Comparison of ENCODE assay signal across 1 cellular context in genomic region chr7:148501707-148502139, GRCh38.
TF ChIP-seq lines count a peak whose summit lies in the region.

No MANE protein-coding gene starts in this region.

TF ChIP-seq in WTC11, 78 proteins besides CTCF, POLR2A, EP300 and RAD21 (continued from another document):
- TF ChIP-seq, protein P1, sequence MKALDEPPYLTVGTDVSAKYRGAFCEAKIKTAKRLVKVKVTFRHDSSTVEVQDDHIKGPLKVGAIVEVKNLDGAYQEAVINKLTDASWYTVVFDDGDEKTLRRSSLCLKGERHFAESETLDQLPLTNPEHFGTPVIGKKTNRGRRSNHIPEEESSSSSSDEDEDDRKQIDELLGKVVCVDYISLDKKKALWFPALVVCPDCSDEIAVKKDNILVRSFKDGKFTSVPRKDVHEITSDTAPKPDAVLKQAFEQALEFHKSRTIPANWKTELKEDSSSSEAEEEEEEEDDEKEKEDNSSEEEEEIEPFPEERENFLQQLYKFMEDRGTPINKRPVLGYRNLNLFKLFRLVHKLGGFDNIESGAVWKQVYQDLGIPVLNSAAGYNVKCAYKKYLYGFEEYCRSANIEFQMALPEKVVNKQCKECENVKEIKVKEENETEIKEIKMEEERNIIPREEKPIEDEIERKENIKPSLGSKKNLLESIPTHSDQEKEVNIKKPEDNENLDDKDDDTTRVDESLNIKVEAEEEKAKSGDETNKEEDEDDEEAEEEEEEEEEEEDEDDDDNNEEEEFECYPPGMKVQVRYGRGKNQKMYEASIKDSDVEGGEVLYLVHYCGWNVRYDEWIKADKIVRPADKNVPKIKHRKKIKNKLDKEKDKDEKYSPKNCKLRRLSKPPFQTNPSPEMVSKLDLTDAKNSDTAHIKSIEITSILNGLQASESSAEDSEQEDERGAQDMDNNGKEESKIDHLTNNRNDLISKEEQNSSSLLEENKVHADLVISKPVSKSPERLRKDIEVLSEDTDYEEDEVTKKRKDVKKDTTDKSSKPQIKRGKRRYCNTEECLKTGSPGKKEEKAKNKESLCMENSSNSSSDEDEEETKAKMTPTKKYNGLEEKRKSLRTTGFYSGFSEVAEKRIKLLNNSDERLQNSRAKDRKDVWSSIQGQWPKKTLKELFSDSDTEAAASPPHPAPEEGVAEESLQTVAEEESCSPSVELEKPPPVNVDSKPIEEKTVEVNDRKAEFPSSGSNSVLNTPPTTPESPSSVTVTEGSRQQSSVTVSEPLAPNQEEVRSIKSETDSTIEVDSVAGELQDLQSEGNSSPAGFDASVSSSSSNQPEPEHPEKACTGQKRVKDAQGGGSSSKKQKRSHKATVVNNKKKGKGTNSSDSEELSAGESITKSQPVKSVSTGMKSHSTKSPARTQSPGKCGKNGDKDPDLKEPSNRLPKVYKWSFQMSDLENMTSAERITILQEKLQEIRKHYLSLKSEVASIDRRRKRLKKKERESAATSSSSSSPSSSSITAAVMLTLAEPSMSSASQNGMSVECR (CRISPR knock-in tag; IDR thresholded peaks at IDR 0.05; ENCODE audit: borderline replicate concordance): no peak
- no peak for TF ChIP-seq ZNF425 (CRISPR knock-in tag; conservative IDR thresholded peaks at IDR 0.05)
- TF ChIP-seq NR2C2 (CRISPR knock-in tag; IDR thresholded peaks at IDR 0.05): no peak
- TF ChIP-seq, protein P2, sequence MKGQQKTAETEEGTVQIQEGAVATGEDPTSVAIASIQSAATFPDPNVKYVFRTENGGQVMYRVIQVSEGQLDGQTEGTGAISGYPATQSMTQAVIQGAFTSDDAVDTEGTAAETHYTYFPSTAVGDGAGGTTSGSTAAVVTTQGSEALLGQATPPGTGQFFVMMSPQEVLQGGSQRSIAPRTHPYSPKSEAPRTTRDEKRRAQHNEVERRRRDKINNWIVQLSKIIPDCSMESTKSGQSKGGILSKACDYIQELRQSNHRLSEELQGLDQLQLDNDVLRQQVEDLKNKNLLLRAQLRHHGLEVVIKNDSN (CRISPR knock-in tag; IDR thresholded peaks at IDR 0.05): 0 out of 2 replicates have a peak, but pooled peaks have one; percentile 13
- no peak for TF ChIP-seq IRF2 (CRISPR knock-in tag; IDR thresholded peaks at IDR 0.05; ENCODE audit: borderline replicate concordance, low read depth)
- no peak for TF ChIP-seq NFYB (CRISPR knock-in tag; conservative IDR thresholded peaks at IDR 0.05; ENCODE audit: low read depth)
- no peak for TF ChIP-seq ZNF423 (CRISPR knock-in tag; IDR thresholded peaks at IDR 0.05)
- no peak for TF ChIP-seq OVOL2 (CRISPR knock-in tag; IDR thresholded peaks at IDR 0.05; ENCODE audit: borderline replicate concordance)
- TF ChIP-seq NFE2L1 (CRISPR knock-in tag; IDR thresholded peaks at IDR 0.05): no peak
- peak; percentile 72 for TF ChIP-seq MAX (CRISPR knock-in tag; IDR thresholded peaks at IDR 0.05)
- no peak for TF ChIP-seq ZNF138 (CRISPR knock-in tag; conservative IDR thresholded peaks at IDR 0.05)
- TF ChIP-seq CREM (CRISPR knock-in tag; IDR thresholded peaks at IDR 0.05): no peak
- TF ChIP-seq, protein P3, sequence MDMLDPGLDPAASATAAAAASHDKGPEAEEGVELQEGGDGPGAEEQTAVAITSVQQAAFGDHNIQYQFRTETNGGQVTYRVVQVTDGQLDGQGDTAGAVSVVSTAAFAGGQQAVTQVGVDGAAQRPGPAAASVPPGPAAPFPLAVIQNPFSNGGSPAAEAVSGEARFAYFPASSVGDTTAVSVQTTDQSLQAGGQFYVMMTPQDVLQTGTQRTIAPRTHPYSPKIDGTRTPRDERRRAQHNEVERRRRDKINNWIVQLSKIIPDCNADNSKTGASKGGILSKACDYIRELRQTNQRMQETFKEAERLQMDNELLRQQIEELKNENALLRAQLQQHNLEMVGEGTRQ (CRISPR knock-in tag; IDR thresholded peaks at IDR 0.05): peak; percentile 38; the same call in 1 of the 2 replicates
- TF ChIP-seq, protein P4, sequence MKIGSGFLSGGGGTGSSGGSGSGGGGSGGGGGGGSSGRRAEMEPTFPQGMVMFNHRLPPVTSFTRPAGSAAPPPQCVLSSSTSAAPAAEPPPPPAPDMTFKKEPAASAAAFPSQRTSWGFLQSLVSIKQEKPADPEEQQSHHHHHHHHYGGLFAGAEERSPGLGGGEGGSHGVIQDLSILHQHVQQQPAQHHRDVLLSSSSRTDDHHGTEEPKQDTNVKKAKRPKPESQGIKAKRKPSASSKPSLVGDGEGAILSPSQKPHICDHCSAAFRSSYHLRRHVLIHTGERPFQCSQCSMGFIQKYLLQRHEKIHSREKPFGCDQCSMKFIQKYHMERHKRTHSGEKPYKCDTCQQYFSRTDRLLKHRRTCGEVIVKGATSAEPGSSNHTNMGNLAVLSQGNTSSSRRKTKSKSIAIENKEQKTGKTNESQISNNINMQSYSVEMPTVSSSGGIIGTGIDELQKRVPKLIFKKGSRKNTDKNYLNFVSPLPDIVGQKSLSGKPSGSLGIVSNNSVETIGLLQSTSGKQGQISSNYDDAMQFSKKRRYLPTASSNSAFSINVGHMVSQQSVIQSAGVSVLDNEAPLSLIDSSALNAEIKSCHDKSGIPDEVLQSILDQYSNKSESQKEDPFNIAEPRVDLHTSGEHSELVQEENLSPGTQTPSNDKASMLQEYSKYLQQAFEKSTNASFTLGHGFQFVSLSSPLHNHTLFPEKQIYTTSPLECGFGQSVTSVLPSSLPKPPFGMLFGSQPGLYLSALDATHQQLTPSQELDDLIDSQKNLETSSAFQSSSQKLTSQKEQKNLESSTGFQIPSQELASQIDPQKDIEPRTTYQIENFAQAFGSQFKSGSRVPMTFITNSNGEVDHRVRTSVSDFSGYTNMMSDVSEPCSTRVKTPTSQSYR (CRISPR knock-in tag; IDR thresholded peaks at IDR 0.05): no peak
- TF ChIP-seq, protein P5, sequence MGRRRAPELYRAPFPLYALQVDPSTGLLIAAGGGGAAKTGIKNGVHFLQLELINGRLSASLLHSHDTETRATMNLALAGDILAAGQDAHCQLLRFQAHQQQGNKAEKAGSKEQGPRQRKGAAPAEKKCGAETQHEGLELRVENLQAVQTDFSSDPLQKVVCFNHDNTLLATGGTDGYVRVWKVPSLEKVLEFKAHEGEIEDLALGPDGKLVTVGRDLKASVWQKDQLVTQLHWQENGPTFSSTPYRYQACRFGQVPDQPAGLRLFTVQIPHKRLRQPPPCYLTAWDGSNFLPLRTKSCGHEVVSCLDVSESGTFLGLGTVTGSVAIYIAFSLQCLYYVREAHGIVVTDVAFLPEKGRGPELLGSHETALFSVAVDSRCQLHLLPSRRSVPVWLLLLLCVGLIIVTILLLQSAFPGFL (CRISPR knock-in tag; IDR thresholded peaks at IDR 0.05; ENCODE audit: borderline replicate concordance): no peak
- TF ChIP-seq ZNF121 (CRISPR knock-in tag; IDR thresholded peaks at IDR 0.05): no peak
- TF ChIP-seq RORB (CRISPR knock-in tag; IDR thresholded peaks at IDR 0.05): no peak
